Comparison of ENCODE assay signal across 13 cellular contexts in genomic region chr6:42091718-42092023, GRCh38.
"Had no signal": no experiment of that assay in that cellular context is flagged by ENCODE, and none has a peak within 500 bp of the region (broad histone marks: within the 10 kb centered on the region; RNA-seq: fewer than 3 reads in every experiment).

No MANE protein-coding gene starts in this region.

- H3K36me3 Mint-ChIP-seq: activated CD8-positive, alpha-beta memory T cell treated with anti-CD3 and anti-CD28 coated beads, Interleukin-2, amount 10 ng/mL, durations not matched to agents 7 days and 5 days had no signal

- ATAC-seq: activated CD8-positive, alpha-beta memory T cell treated with anti-CD3 and anti-CD28 coated beads, Interleukin-2, amount 10 ng/mL, durations not matched to agents 7 days and 5 days; activated T-cell treated with anti-CD3 and anti-CD28 coated beads, Interleukin-2, amount 50 U/mL, for 4 hours; foreskin keratinocyte had no signal

- H3K4me1 Mint-ChIP-seq: activated CD8-positive, alpha-beta memory T cell treated with anti-CD3 and anti-CD28 coated beads, Interleukin-2, amount 10 ng/mL, durations not matched to agents 7 days and 5 days had no signal

- H3K27me3 Mint-ChIP-seq: activated CD8-positive, alpha-beta memory T cell treated with anti-CD3 and anti-CD28 coated beads, Interleukin-2, amount 10 ng/mL, durations not matched to agents 7 days and 5 days had no signal

- H3K9me3 Mint-ChIP-seq: activated T-cell treated with anti-CD3 and anti-CD28 coated beads, Interleukin-2, amount 50 U/mL, for 4 hours had no signal

- H3K4me3 Mint-ChIP-seq: activated CD8-positive, alpha-beta memory T cell treated with anti-CD3 and anti-CD28 coated beads, Interleukin-2, amount 10 ng/mL, durations not matched to agents 7 days and 5 days; activated T-cell treated with anti-CD3 and anti-CD28 coated beads, Interleukin-2, amount 50 U/mL, for 4 hours had no signal

- DNase-seq: activated CD4-positive, alpha-beta T cell treated with anti-CD3 and anti-CD28 coated beads, Interleukin-2, amount 50 U/mL, for 48 hours; activated CD4-positive, CD25-positive, alpha-beta regulatory T cell treated with anti-CD3 and anti-CD28 coated beads, Interleukin-2, amount 50 U/mL, for 72 hours; activated CD8-positive, alpha-beta memory T cell treated with anti-CD3 and anti-CD28 coated beads, Interleukin-2, amount 10 ng/mL, durations not matched to agents 7 days and 5 days; activated gamma-delta T cell treated with Interleukin-2 at 50 U/mL for 16 hours; activated T-cell treated with anti-CD3 and anti-CD28 coated beads, Interleukin-2, amount 50 U/mL, for 4 hours; aorta; esophagus squamous epithelium; foreskin keratinocyte; head of caudate nucleus; ovary; stimulated activated CD4-positive, alpha-beta T cell treated with anti-CD3 and anti-CD28 coated beads, Interleukin-4, amount 100 ng/mL, for 4 hours; T-helper 2 cell; tibial artery had no signal

- H3K27ac Mint-ChIP-seq: activated CD8-positive, alpha-beta memory T cell treated with anti-CD3 and anti-CD28 coated beads, Interleukin-2, amount 10 ng/mL, durations not matched to agents 7 days and 5 days had no signal
